ENCODE assay signal across 1 cellular context in the genomic region with DNA sequence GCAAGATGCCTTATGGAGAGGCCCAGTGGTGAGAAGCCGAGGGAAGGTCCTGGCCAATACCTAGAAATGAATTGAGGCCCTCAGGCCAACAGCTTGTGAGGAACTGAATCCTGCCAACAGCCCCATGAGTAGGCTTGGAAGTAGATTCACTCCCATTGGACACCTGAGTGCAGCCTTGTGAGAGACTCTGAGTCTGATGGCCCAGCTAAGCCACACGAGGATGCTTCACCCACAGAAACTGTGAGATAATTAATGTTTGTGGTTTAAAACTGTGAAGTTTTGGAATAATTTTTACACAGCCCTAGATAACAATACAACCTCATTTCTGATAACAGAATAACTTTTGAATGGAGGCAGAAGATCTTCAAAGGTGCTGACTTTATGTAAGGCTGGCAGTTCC.
TF ChIP-seq lines count a peak whose summit lies in the region.

No MANE protein-coding gene starts in this region.

TF ChIP-seq in HepG2, 621 proteins besides CTCF, POLR2A, EP300 and RAD21 (continued from another document):
- TF ChIP-seq, protein P1, sequence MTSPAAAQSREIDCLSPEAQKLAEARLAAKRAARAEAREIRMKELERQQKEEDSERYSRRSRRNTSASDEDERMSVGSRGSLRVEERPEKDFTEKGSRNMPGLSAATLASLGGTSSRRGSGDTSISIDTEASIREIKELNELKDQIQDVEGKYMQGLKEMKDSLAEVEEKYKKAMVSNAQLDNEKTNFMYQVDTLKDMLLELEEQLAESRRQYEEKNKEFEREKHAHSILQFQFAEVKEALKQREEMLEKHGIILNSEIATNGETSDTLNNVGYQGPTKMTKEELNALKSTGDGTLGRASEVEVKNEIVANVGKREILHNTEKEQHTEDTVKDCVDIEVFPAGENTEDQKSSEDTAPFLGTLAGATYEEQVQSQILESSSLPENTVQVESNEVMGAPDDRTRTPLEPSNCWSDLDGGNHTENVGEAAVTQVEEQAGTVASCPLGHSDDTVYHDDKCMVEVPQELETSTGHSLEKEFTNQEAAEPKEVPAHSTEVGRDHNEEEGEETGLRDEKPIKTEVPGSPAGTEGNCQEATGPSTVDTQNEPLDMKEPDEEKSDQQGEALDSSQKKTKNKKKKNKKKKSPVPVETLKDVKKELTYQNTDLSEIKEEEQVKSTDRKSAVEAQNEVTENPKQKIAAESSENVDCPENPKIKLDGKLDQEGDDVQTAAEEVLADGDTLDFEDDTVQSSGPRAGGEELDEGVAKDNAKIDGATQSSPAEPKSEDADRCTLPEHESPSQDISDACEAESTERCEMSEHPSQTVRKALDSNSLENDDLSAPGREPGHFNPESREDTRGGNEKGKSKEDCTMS (CRISPR knock-in tag; conservative IDR thresholded peaks at IDR 0.05), result no peak
- TF ChIP-seq ZSCAN29 (CRISPR knock-in tag; conservative IDR thresholded peaks at IDR 0.05) (no peak), ZFP90 (CRISPR knock-in tag; IDR thresholded peaks at IDR 0.05; ENCODE audit: borderline replicate concordance) (no peak), FOXP1 (IDR thresholded peaks at IDR 0.05) (no peak), FOXP1 (CRISPR knock-in tag; IDR thresholded peaks at IDR 0.05) (no peak), ZNF460 (CRISPR knock-in tag; IDR thresholded peaks at IDR 0.05; ENCODE audit: borderline replicate concordance) (no peak), ZBTB20 (CRISPR knock-in tag; IDR thresholded peaks at IDR 0.05; ENCODE audit: borderline replicate concordance, low read depth) (no peak), U2AF1 (optimal IDR thresholded peaks at IDR 0.05; ENCODE audit: low read depth, low read length) (no peak), SRF (IDR thresholded peaks at IDR 0.05; ENCODE audit: low read depth, low read length) (no peak), ZNF766 (CRISPR knock-in tag; IDR thresholded peaks at IDR 0.05; ENCODE audit: borderline replicate concordance) (no peak), ZNF549 (CRISPR knock-in tag; IDR thresholded peaks at IDR 0.05) (no peak), EZH2 (conservative IDR thresholded peaks at IDR 0.05; ENCODE audit: low read depth, low read length) (no peak), ATRX (CRISPR knock-in tag; IDR thresholded peaks at IDR 0.05; ENCODE audit: borderline replicate concordance) (no peak)
- TF ChIP-seq, protein P2, sequence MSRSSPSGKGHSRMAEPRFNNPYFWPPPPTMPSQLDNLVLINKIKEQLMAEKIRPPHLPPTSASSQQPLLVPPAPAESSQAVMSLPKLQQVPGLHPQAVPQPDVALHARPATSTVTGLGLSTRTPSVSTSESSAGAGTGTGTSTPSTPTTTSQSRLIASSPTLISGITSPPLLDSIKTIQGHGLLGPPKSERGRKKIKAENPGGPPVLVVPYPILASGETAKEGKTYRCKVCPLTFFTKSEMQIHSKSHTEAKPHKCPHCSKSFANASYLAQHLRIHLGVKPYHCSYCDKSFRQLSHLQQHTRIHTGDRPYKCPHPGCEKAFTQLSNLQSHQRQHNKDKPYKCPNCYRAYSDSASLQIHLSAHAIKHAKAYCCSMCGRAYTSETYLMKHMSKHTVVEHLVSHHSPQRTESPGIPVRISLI (CRISPR knock-in tag; IDR thresholded peaks at IDR 0.05; ENCODE audit: borderline replicate concordance), result no peak
TF ChIP-seq in HepG2: peak in this region for 0.
